ENCODE assay signal across 11 cellular contexts in genomic region chr5:125348221-125348692, GRCh38.
DNase-seq lines count a peak whose midpoint lies in the region; ATAC-seq, FAIRE-seq and TF ChIP-seq lines count a peak whose summit lies in the region.
"Had no signal": no experiment of that assay in that cellular context is flagged by ENCODE, and none has a peak within 500 bp of the region (broad histone marks: within the 10 kb centered on the region; RNA-seq: fewer than 3 reads in every experiment).

No MANE protein-coding gene starts in this region.

- ATAC-seq in HepG2 (no peak), HG03139 (IDR thresholded peaks at IDR 0.05; ENCODE audit: unreplicated experiment) (no peak)
- ATAC-seq: pancreas had no signal

- H3K4me3 ChIP-seq in endodermal cell (ENCODE audit: low read length) (no peak overlapping the region), mesodermal cell (ENCODE audit: extremely low read depth, insufficient read depth, low read length, poor library complexity, severe bottlenecking) (no peak overlapping the region), HepG2 (replicated peaks in 1 of 3; ENCODE audit: insufficient read depth in 1 of 3, low read depth in 2 of 3, low read length in 3 of 3) (no peak overlapping the region)
- H3K4me3 ChIP-seq: pancreas had no signal

- peaks cover 4% of the 10 kb centered on the region for H3K4me1 ChIP-seq in endodermal cell (ENCODE audit: control insufficient read depth, insufficient read depth, low read length)
- peaks cover 8% of the 10 kb centered on the region for H3K4me1 ChIP-seq in mesodermal cell (ENCODE audit: control insufficient read depth, insufficient read depth, low read length, poor library complexity, severe bottlenecking)
- no peaks in the 10 kb centered on the region for H3K4me1 ChIP-seq in HepG2 (ENCODE audit: insufficient read depth, low read length)
- H3K4me1 ChIP-seq: pancreas had no signal

- POLR2A ChIA-PET in HepG2 (lab: Yijun Ruan, JAX), result no interaction called here

- H3K36me3 ChIP-seq in endodermal cell (ENCODE audit: control insufficient read depth, insufficient read depth, low read length), result no peaks in the 10 kb centered on the region
- H3K36me3 ChIP-seq in mesodermal cell (ENCODE audit: control insufficient read depth, insufficient read depth, low read length), result no peaks in the 10 kb centered on the region
- H3K36me3 ChIP-seq in HepG2 (replicated peaks in 1 of 2; ENCODE audit: control insufficient read depth in 1 of 2, insufficient read depth in 2 of 2, low read length in 2 of 2), result no peaks in the 10 kb centered on the region
- H3K36me3 ChIP-seq: pancreas had no signal

- H2AFZ ChIP-seq in HepG2 (ENCODE audit: low read length), result no peak overlapping the region

- TF ChIP-seq RAD21 in HepG2 (CRISPR knock-in tag; IDR thresholded peaks at IDR 0.05), result no peak

- BruUV-seq in HepG2 (replicated peaks; lab: Mats Ljungman, UMichigan), result no TSS peak

- H3K9ac ChIP-seq in endodermal cell (ENCODE audit: extremely low read depth, low read length, poor library complexity, severe bottlenecking), result no peak overlapping the region
- H3K9ac ChIP-seq in HepG2 (ENCODE audit: insufficient read depth, low read depth, low read length), result no peak overlapping the region

- no peaks in the 10 kb centered on the region for H4K20me1 ChIP-seq in HepG2 (ENCODE audit: insufficient read depth, low read length)

- no peak for FAIRE-seq in HepG2 (lab: Jason Lieb, UNC)
- FAIRE-seq: A204.1, pancreas had no signal

- peaks cover 4% of the 10 kb centered on the region for H3K9me3 Mint-ChIP-seq in endodermal cell

- no peak for TF ChIP-seq POLR2A in HepG2 (IDR thresholded peaks at IDR 0.05; ENCODE audit: insufficient read depth in 1 of 2, low read depth in 2 of 2, low read length in 2 of 2)

- TF ChIP-seq CTCF in endodermal cell (conservative IDR thresholded peaks at IDR 0.05), result no peak
- TF ChIP-seq CTCF in HepG2 (CRISPR knock-in tag; IDR thresholded peaks at IDR 0.05), result no peak

- H3K9me3 ChIP-seq in endodermal cell (ENCODE audit: control insufficient read depth, low read length) (peaks cover 13% of the 10 kb centered on the region), mesodermal cell (ENCODE audit: control insufficient read depth, low read length) (no peaks in the 10 kb centered on the region), HepG2 (ENCODE audit: low read length) (no peaks in the 10 kb centered on the region; the same call in 1 of the 2 replicates)
- H3K9me3 ChIP-seq: pancreas had no signal

- CTCF ChIA-PET in HepG2 (lab: Yijun Ruan, JAX; ENCODE audit: low intra/inter-chr PET ratio, low total read pairs), result no interaction called here

- 51 to 60% methylated on average over 11 of the region's 11 CpGs for WGBS in endodermal cell (ENCODE audit: insufficient coverage in 1 of 2, insufficient read length in 1 of 2), 2 experiments
- WGBS in mesodermal cell (ENCODE audit: insufficient coverage in 2 of 2), 2 experiments, result 38 to 43% methylated on average over 6 to 10 of the region's 11 CpGs
- 5% methylated on average over 11 of the region's 11 CpGs for WGBS in HepG2 (ENCODE audit: low lambda C conversion rate)

- no peaks in the 10 kb centered on the region for H3K36me3 Mint-ChIP-seq in endodermal cell (ENCODE audit: low read depth)

- peak overlapping the region; percentile 73 for H3K27ac ChIP-seq in endodermal cell (ENCODE audit: low read depth, low read length)
- peak overlapping the region; percentile 16 for H3K27ac ChIP-seq in mesodermal cell (ENCODE audit: low read depth, low read length, severe bottlenecking)
- H3K27ac ChIP-seq in HepG2 (ENCODE audit: extremely low read length, insufficient read depth, low read length), result no peak overlapping the region
- H3K27ac ChIP-seq: pancreas had no signal

- no peak for TF ChIP-seq EP300 in HepG2 (IDR thresholded peaks at IDR 0.05; ENCODE audit: low read depth in 2 of 2, low read length in 2 of 2)
- no peak for TF ChIP-seq EP300 in HepG2 (CRISPR knock-in tag; IDR thresholded peaks at IDR 0.05; ENCODE audit: borderline replicate concordance)

- peaks cover 16% of the 10 kb centered on the region for H3K4me1 Mint-ChIP-seq in endodermal cell

- peak overlapping the region; percentile 52 for H3K27ac Mint-ChIP-seq in endodermal cell

- in situ Hi-C loops in HepG2 (cut with HindIII; ENCODE audit: extremely low pct_ligation_motif_present, low pct_unique_long_range_greater_than_20kb), result no loop called here

- no peaks in the 10 kb centered on the region for H3K79me2 ChIP-seq in HepG2 (ENCODE audit: insufficient read depth, low read length)

- H3K27me3 Mint-ChIP-seq in endodermal cell (ENCODE audit: insufficient read depth), result no peaks in the 10 kb centered on the region

- no peak overlapping the region for H3K4me3 Mint-ChIP-seq in endodermal cell

- no peak overlapping the region for H3K4me2 ChIP-seq in HepG2 (ENCODE audit: low read depth, low read length)

- H3K27me3 ChIP-seq in endodermal cell (ENCODE audit: control insufficient read depth, insufficient read depth, low read length, poor library complexity, severe bottlenecking) (no peaks in the 10 kb centered on the region), HepG2 (ENCODE audit: control insufficient read depth in 1 of 2, insufficient read depth in 2 of 2, low read length in 2 of 2) (no peaks in the 10 kb centered on the region)
- H3K27me3 ChIP-seq: pancreas had no signal

- DNase-seq in NCI-H2107 treated with DMSO at 0.1 percent for 48 hours (lab: John Stamatoyannopoulos, UW; ENCODE audit: unreplicated experiment) (peak; percentile 27), NCI-H2107 (lab: John Stamatoyannopoulos, UW) (no peak), endodermal cell (no peak), DMS53 (lab: John Stamatoyannopoulos, UW) (no peak), HepG2 (ENCODE audit: low spot score) (no peak), NCI-H2196 treated with DMSO at 0.1 percent for 48 hours (lab: John Stamatoyannopoulos, UW; ENCODE audit: unreplicated experiment) (no peak)
- DNase-seq: activated CD4-positive, alpha-beta T cell treated with anti-CD3 and anti-CD28 coated beads, Interleukin-2, amount 50 U/mL, for 1 hour; pancreas had no signal

- intact Hi-C loops in HepG2 (cut with micrococcal nuclease; ENCODE audit: unreplicated experiment), result no loop called here

TF ChIP-seq in HepG2, 621 proteins besides CTCF, POLR2A, EP300 and RAD21:
- TF ChIP-seq HNF4G (IDR thresholded peaks at IDR 0.05; ENCODE audit: borderline replicate concordance, low read depth, low read length) (no peak), HNF4G (CRISPR knock-in tag; IDR thresholded peaks at IDR 0.05; ENCODE audit: borderline replicate concordance, low read depth) (no peak), ZNF24 (IDR thresholded peaks at IDR 0.05) (no peak), ZFP90 (CRISPR knock-in tag; IDR thresholded peaks at IDR 0.05; ENCODE audit: borderline replicate concordance) (no peak), PITX1 (CRISPR knock-in tag; IDR thresholded peaks at IDR 0.05) (no peak), FOXK2 (IDR thresholded peaks at IDR 0.05) (no peak), ZNF841 (CRISPR knock-in tag; IDR thresholded peaks at IDR 0.05; ENCODE audit: borderline replicate concordance) (no peak), SPEN (CRISPR knock-in tag; IDR thresholded peaks at IDR 0.05; ENCODE audit: low read depth) (no peak), CHCHD3 (CRISPR knock-in tag; IDR thresholded peaks at IDR 0.05) (no peak)
